20 cellular contexts compared by ENCODE assay signal in the genomic region with DNA sequence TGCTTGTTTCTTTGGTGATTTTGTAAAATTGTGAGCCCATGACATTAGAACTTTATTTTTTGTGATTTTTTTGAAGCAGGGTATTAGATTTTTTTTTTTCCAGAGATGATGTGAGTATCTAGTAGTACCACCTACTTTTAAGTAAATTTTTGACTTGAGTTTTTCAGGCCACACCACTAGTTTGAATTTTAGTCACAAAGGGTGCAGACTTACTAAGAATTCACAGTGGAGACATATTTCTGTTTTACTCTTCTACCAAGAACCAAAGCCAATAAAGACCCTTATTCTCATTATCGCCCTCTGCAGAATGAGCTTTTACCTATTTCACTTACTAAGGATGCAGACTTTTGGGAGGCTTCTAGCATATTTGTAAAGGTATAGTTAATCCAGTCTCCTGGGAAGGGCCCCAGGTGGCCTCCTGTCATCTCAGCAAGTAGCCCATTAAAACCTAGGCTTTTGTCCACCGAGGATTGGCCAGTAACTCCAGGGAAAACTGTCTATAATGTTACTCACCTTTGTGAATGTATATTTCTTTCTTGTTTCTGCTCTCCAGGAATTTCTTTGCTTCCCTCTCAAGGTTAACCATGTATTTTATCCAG.
"Had no signal": no experiment of that assay in that cellular context is flagged by ENCODE, and none has a peak within 500 bp of the region (broad histone marks: within the 10 kb centered on the region; RNA-seq: fewer than 3 reads in every experiment).

No MANE protein-coding gene starts in this region.

- DNase-seq: activated CD4-positive, alpha-beta T cell treated with anti-CD3 and anti-CD28 coated beads, Interleukin-2, amount 10 ng/mL, durations not matched to agents 24 days and 14 days; activated CD4-positive, CD25-positive, alpha-beta regulatory T cell; activated naive CD4-positive, alpha-beta T cell; activated naive CD8-positive, alpha-beta T cell treated with anti-CD3 and anti-CD28 coated beads, Interleukin-2, amount 10 ng/mL, durations not matched to agents 7 days and 5 days; amygdala; erythroblast; foreskin melanocyte; head of caudate nucleus; kidney; stimulated activated CD4-positive, alpha-beta T cell treated with anti-CD3 and anti-CD28 coated beads, Interleukin-1b, Interleukin-23, amount 100 ng/mL, for 48 hours; stimulated activated CD8-positive, alpha-beta memory T cell treated with anti-CD3 and anti-CD28 coated beads, Interleukin-4, amount 100 ng/mL, for 48 hours; T-cell; transverse colon had no signal

- H3K4me3 ChIP-seq: lung, suprapubic skin, transverse colon had no signal

- H3K36me3 ChIP-seq: suprapubic skin had no signal

- H3K27ac Mint-ChIP-seq: activated CD4-positive, alpha-beta T cell treated with anti-CD3 and anti-CD28 coated beads, Interleukin-2, amount 10 ng/mL, durations not matched to agents 24 days and 14 days; mesothelial cell of epicardium; progenitor cell of endocrine pancreas; stimulated activated naive CD8-positive, alpha-beta T cell treated with anti-CD3 and anti-CD28 coated beads, Interleukin-15, Interleukin-2, amounts not matched to agents 100 ng/mL and 50 ng/mL, for 24 hours had no signal

- H3K4me3 Mint-ChIP-seq: activated CD4-positive, alpha-beta T cell treated with anti-CD3 and anti-CD28 coated beads, Interleukin-2, amount 10 ng/mL, durations not matched to agents 24 days and 14 days; activated naive CD8-positive, alpha-beta T cell treated with anti-CD3 and anti-CD28 coated beads, Interleukin-2, amount 10 ng/mL, durations not matched to agents 7 days and 5 days; mesothelial cell of epicardium; neural crest cell; stimulated activated naive CD8-positive, alpha-beta T cell treated with anti-CD3 and anti-CD28 coated beads, Interleukin-15, Interleukin-2, amounts not matched to agents 100 ng/mL and 50 ng/mL, for 24 hours had no signal

- H3K9me3 Mint-ChIP-seq: activated CD4-positive, alpha-beta T cell treated with anti-CD3 and anti-CD28 coated beads, Interleukin-2, amount 10 ng/mL, durations not matched to agents 24 days and 14 days had no signal

- H3K4me1 Mint-ChIP-seq: neural crest cell had no signal

- ATAC-seq: left lobe of liver had no signal

- H3K9me3 ChIP-seq: suprapubic skin had no signal

- H3K27ac ChIP-seq: suprapubic skin, transverse colon had no signal

- H3K27me3 ChIP-seq: suprapubic skin, transverse colon had no signal

- H3K27me3 Mint-ChIP-seq: activated CD4-positive, alpha-beta T cell treated with anti-CD3 and anti-CD28 coated beads, Interleukin-2, amount 10 ng/mL, durations not matched to agents 24 days and 14 days; progenitor cell of endocrine pancreas; stimulated activated naive CD8-positive, alpha-beta T cell treated with anti-CD3 and anti-CD28 coated beads, Interleukin-15, Interleukin-2, amounts not matched to agents 100 ng/mL and 50 ng/mL, for 24 hours; T-cell had no signal
